ENCODE assay signal across 6 cellular contexts in the genomic region with DNA sequence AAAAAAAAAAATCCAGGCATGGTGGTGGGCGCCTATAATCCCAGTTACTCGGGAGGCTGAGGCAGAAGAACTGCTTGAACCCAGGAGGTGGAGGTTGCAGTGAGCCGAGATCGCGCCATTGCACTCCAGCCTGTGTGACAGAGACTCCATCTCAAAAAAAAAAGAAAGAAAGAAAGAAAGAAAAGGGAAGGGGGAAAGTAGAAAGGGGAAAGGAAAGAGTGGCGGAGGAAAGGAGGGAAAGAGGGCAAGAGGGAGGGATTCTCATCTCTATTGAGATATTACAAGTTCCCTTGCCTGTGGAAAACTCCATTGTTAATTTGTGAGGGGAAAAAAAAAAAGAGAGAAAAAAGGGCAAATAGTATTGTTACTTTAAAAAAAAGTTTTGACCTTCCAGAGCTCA. TPM values are rescaled to one million over a fixed set of nuclear protein-coding genes. Genes with fewer than 3 reads are reported as not detected.
DNase-seq lines count a peak whose midpoint lies in the region; ATAC-seq, FAIRE-seq and TF ChIP-seq lines count a peak whose summit lies in the region.
"Not testable (repeated sequence)": the region's sequence is repeated elsewhere in the genome, so short reads cannot be mapped to it uniquely, and the experiment has no call there.

No MANE protein-coding gene starts in this region.

- not testable (repeated sequence) for H3K9ac ChIP-seq in HepG2 (ENCODE audit: insufficient read depth, low read depth, low read length)

- not testable (repeated sequence) for H2AFZ ChIP-seq in HepG2 (ENCODE audit: low read length)

- WGBS in HepG2 (ENCODE audit: low lambda C conversion rate), result 97% methylated on average over 6 of the region's 6 CpGs

- not testable (repeated sequence) for H3K4me2 ChIP-seq in HepG2 (ENCODE audit: low read depth, low read length)

- not testable (repeated sequence) for H3K36me3 ChIP-seq in HEK293 (ENCODE audit: control insufficient read depth in 2 of 2, insufficient read depth in 1 of 2, low read length in 2 of 2); HepG2 (replicated peaks in 1 of 2; ENCODE audit: control insufficient read depth in 1 of 2, insufficient read depth in 2 of 2, low read length in 2 of 2); gastrocnemius medialis

- not testable (repeated sequence) for H3K9me3 ChIP-seq in HEK293 (ENCODE audit: control insufficient read depth, insufficient read depth, low read depth, low read length); HepG2 (ENCODE audit: low read length); gastrocnemius medialis

- in situ Hi-C loops in HepG2 (cut with HindIII; ENCODE audit: extremely low pct_ligation_motif_present, low pct_unique_long_range_greater_than_20kb); gastrocnemius medialis (cut with MboI; ENCODE audit: low sequenced_read_pairs in 4 of 4): not testable (repeated sequence)

- POLR2A ChIA-PET in HEK293 (lab: Yijun Ruan, JAX); HepG2 (lab: Yijun Ruan, JAX): not testable (repeated sequence)

- ATAC-seq in activated T-helper 17 cell treated with anti-CD3 and anti-CD28 coated beads, Interleukin-2, amount 50 U/mL, for 72 hours (replicated peaks); central memory CD8-positive, alpha-beta T cell (replicated peaks; ENCODE audit: extremely low read depth, poor library complexity, severe bottlenecking); HepG2; gastrocnemius medialis: not testable (repeated sequence)

- TF ChIP-seq POLR2A in HepG2 (IDR thresholded peaks at IDR 0.05; ENCODE audit: insufficient read depth in 1 of 2, low read depth in 2 of 2, low read length in 2 of 2); gastrocnemius medialis (IDR thresholded peaks at IDR 0.05): not testable (repeated sequence)

- peaks cover 78% of the 10 kb centered on the region for H3K79me2 ChIP-seq in HepG2 (ENCODE audit: insufficient read depth, low read length)

- H4K20me1 ChIP-seq in HepG2 (ENCODE audit: insufficient read depth, low read length), result peaks cover 17% of the 10 kb centered on the region

- not testable (repeated sequence) for BruUV-seq in HepG2 (replicated peaks; lab: Mats Ljungman, UMichigan)

- not testable (repeated sequence) for H3K27me3 Mint-ChIP-seq in CD14-positive monocyte (ENCODE audit: low read depth in 3 of 3); activated T-helper 17 cell treated with anti-CD3 and anti-CD28 coated beads, Interleukin-2, amount 50 U/mL, for 72 hours; central memory CD8-positive, alpha-beta T cell

- not testable (repeated sequence) for FAIRE-seq in HepG2 (lab: Jason Lieb, UNC)

- not testable (repeated sequence) for H3K4me3 ChIP-seq in HEK293 (ENCODE audit: low read depth, low read length); HepG2 (replicated peaks in 1 of 3; ENCODE audit: insufficient read depth in 1 of 3, low read depth in 2 of 3, low read length in 3 of 3); gastrocnemius medialis

- not testable (repeated sequence) for TF ChIP-seq RAD21 in HepG2 (CRISPR knock-in tag; IDR thresholded peaks at IDR 0.05)

- not testable (repeated sequence) for H3K4me3 Mint-ChIP-seq in CD14-positive monocyte; activated T-helper 17 cell treated with anti-CD3 and anti-CD28 coated beads, Interleukin-2, amount 50 U/mL, for 72 hours; central memory CD8-positive, alpha-beta T cell

- not testable (repeated sequence) for TF ChIP-seq CTCF in CD14-positive monocyte (IDR thresholded peaks at IDR 0.05); HEK293 (tag by site-specific recombination; IDR thresholded peaks at IDR 0.05); HepG2 (CRISPR knock-in tag; IDR thresholded peaks at IDR 0.05); gastrocnemius medialis (IDR thresholded peaks at IDR 0.05 in 4 of 5, conservative IDR thresholded peaks at IDR 0.05 in 1 of 5)

- not testable (repeated sequence) for H3K27ac ChIP-seq in HEK293 (ENCODE audit: extremely low read depth, low read depth, low read length)
- H3K27ac ChIP-seq in HepG2 (ENCODE audit: extremely low read length, insufficient read depth, low read length) (peak overlapping the region; percentile 29), gastrocnemius medialis (peak overlapping the region; percentile 73 to 85 (median 78))

- peaks cover 27% of the 10 kb centered on the region for H3K4me1 Mint-ChIP-seq in CD14-positive monocyte
- peaks cover 24% of the 10 kb centered on the region for H3K4me1 Mint-ChIP-seq in activated T-helper 17 cell treated with anti-CD3 and anti-CD28 coated beads, Interleukin-2, amount 50 U/mL, for 72 hours
- H3K4me1 Mint-ChIP-seq in central memory CD8-positive, alpha-beta T cell, result peaks cover 37% of the 10 kb centered on the region

- H3K4me1 ChIP-seq in HEK293 (ENCODE audit: control insufficient read depth, insufficient read depth, low read length), result not testable (repeated sequence)
- H3K4me1 ChIP-seq in HepG2 (ENCODE audit: insufficient read depth, low read length) (peaks cover 35% of the 10 kb centered on the region), gastrocnemius medialis (peaks cover 44% of the 10 kb centered on the region in 2 donors)

- CTCF ChIA-PET in HEK293 (lab: Yijun Ruan, JAX), result interaction anchor here (0.6 kb wide), 2 partner anchors 84 to 121 kb away, joined by 3 to 6 read pairs; no protein-coding TSS in a partner anchor
- CTCF ChIA-PET in HepG2 (lab: Yijun Ruan, JAX; ENCODE audit: low intra/inter-chr PET ratio, low total read pairs), result not testable (repeated sequence)

- peak overlapping the region in 5 of 7 donors; percentile 30 to 69 (median 61) for H3K27ac Mint-ChIP-seq in CD14-positive monocyte
- peak overlapping the region; percentile 16 for H3K27ac Mint-ChIP-seq in activated T-helper 17 cell treated with anti-CD3 and anti-CD28 coated beads, Interleukin-2, amount 50 U/mL, for 72 hours
- peak overlapping the region; percentile 20 for H3K27ac Mint-ChIP-seq in central memory CD8-positive, alpha-beta T cell (ENCODE audit: low read depth)

- not testable (repeated sequence) for DNase-seq in CD14-positive monocyte (ENCODE audit: low spot score); central memory CD8-positive, alpha-beta T cell (ENCODE audit: low spot score in 2 of 2); HepG2 (ENCODE audit: low spot score); gastrocnemius medialis

- H3K36me3 Mint-ChIP-seq in CD14-positive monocyte, result peaks cover 5 to 19% of the 10 kb centered on the region in 2 donors
- H3K36me3 Mint-ChIP-seq in activated T-helper 17 cell treated with anti-CD3 and anti-CD28 coated beads, Interleukin-2, amount 50 U/mL, for 72 hours (ENCODE audit: low read depth); central memory CD8-positive, alpha-beta T cell (ENCODE audit: insufficient read depth): not testable (repeated sequence)

- intact Hi-C loops in CD14-positive monocyte (cut with micrococcal nuclease); HepG2 (cut with micrococcal nuclease; ENCODE audit: unreplicated experiment); gastrocnemius medialis (cut with DNase I; ENCODE audit: low total_unique reads): not testable (repeated sequence)

- not testable (repeated sequence) for H3K27me3 ChIP-seq in HepG2 (ENCODE audit: control insufficient read depth in 1 of 2, insufficient read depth in 2 of 2, low read length in 2 of 2); gastrocnemius medialis

- not testable (repeated sequence) for TF ChIP-seq EP300 in HepG2 (IDR thresholded peaks at IDR 0.05; ENCODE audit: low read depth in 2 of 2, low read length in 2 of 2); HepG2 (CRISPR knock-in tag; IDR thresholded peaks at IDR 0.05; ENCODE audit: borderline replicate concordance)

- H3K9me3 Mint-ChIP-seq in CD14-positive monocyte; activated T-helper 17 cell treated with anti-CD3 and anti-CD28 coated beads, Interleukin-2, amount 50 U/mL, for 72 hours; central memory CD8-positive, alpha-beta T cell: not testable (repeated sequence)

RNA-seq across cellular contexts. Expression of gene PIK3CB, which starts 32.5 kb away (rescaled TPM):
- polyA plus RNA-seq in CD14-positive monocyte (10 to 100 TPM; 20.4 to 33.6 TPM), HepG2 (2011; rRNA removed) (18.7 and 23.8 TPM in 2 replicates)
- total RNA-seq in activated T-helper 17 cell treated with anti-CD3 and anti-CD28 coated beads, Interleukin-2, amount 50 U/mL, for 72 hours, result 10 to 100 TPM; 17.2 to 20.3 TPM
- total RNA-seq in HepG2 (2016; rRNA removed; fragmentation: Illumina TruSeq; extraction: Trizol) (6.6 and 18.6 TPM in 2 replicates), gastrocnemius medialis (10 to 100 TPM; 24.9 to 94.7 (median 36.8) TPM)
- total RNA-seq in HepG2 (2016; cell fraction: cytosol; rRNA removed; fragmentation: Illumina TruSeq; extraction: Trizol; ENCODE audit: low read depth), result 6.5 and 9.2 TPM in 2 replicates
- total RNA-seq in HepG2 (2016; cell fraction: insoluble cytoplasmic fraction; rRNA removed; fragmentation: Illumina TruSeq; extraction: Trizol), result 6.4 and 18.1 TPM in 2 replicates
- 13.7 and 13.9 TPM in 2 replicates for total RNA-seq in HepG2 (2016; cell fraction: membrane; rRNA removed; fragmentation: Illumina TruSeq; extraction: Trizol)
- total RNA-seq in HepG2 (2016; cell fraction: nucleus; rRNA removed; fragmentation: Illumina TruSeq; extraction: Trizol), result 12.3 and 14.6 TPM in 2 replicates
- polyA plus RNA-seq in HepG2 (2011; cell fraction: cytosol; rRNA removed), result 10.9 and 18.4 TPM in 2 replicates
- polyA plus RNA-seq in HepG2 (2011; cell fraction: nucleus; rRNA removed), result 13.0 and 17.3 TPM in 2 replicates
- polyA plus RNA-seq in HepG2 (2012), result 47.5 and 53.4 TPM in 2 replicates
- polyA plus RNA-seq in HepG2 (2016; cell fraction: cytosol; fragmentation: Illumina TruSeq; extraction: Trizol; ENCODE audit: low read depth), result 2.2 and 2.4 TPM in 2 replicates
- 23.5 TPM in 2 replicates for polyA plus RNA-seq in HepG2 (2016; cell fraction: insoluble cytoplasmic fraction; fragmentation: Illumina TruSeq; extraction: Trizol; ENCODE audit: low read depth)
- polyA plus RNA-seq in HepG2 (2016; cell fraction: membrane; fragmentation: Illumina TruSeq; extraction: Trizol; ENCODE audit: low read depth), result 7.7 and 9.3 TPM in 2 replicates
- polyA plus RNA-seq in HepG2 (2016; cell fraction: nucleus; fragmentation: Illumina TruSeq; extraction: Trizol; ENCODE audit: insufficient read depth, low read depth), result 13.6 and 13.7 TPM in 2 replicates
- 9.4 and 18.8 TPM in 2 replicates for polyA minus RNA-seq in HepG2 (2011; rRNA and poly(A)+ RNA removed; ENCODE audit: low replicate concordance)
- polyA minus RNA-seq in HepG2 (2011; cell fraction: cytosol; rRNA and poly(A)+ RNA removed), result 29.0 and 40.8 TPM in 2 replicates
- polyA minus RNA-seq in HepG2 (2011; cell fraction: nucleus; rRNA and poly(A)+ RNA removed), result 74.0 and 78.9 TPM in 2 replicates
